In the genomic region with DNA sequence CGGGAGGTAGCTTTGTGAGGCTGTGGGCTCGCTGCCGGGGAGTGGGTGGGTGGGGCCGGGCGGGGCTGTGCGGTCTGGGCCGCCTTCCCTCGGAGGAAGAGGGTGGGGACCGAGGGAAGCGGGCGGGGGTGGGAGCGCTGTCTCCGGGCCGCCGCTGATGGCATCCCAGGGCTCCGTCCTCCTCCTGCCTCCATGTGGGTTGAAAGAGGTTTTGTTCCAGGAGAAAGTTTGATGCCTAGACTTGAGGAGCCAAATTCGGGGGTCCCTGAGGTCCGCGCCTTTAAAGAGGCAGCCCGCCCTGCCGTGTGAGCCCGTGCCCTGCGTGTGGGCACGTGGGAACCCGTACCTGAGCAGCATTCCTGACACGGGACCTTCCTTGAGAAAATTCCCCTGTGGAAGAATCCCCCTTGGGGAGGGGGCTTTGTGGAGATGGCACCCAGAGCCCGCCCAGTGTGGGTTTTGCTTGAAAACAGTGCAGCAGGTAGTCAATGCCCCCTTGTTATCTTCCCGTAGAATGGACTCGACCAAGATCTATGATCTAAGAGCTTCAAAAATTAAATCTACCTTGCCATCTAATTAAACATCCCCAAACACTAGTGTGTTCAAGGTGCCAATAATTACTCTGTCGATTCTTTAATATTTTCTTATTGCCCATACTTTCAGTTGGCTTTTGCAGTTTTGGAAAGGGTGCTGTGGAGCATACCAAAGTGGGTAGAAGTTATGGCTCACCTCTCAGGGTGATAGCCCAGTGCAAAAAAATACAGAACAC, we compare ENCODE assay signal across 8 cellular contexts.
A peak's percentile ranks its signal among the peaks of the same experiment; 100 is the strongest.
DNase-seq lines count a peak whose midpoint lies in the region; ATAC-seq and TF ChIP-seq lines count a peak whose summit lies in the region.

No MANE protein-coding gene starts in this region.

- peak; percentile 20 for ATAC-seq in HG02885 (IDR thresholded peaks at IDR 0.05; ENCODE audit: poor library complexity, unreplicated experiment)
- ATAC-seq in activated CD8-positive, alpha-beta T cell treated with anti-CD3 and anti-CD28 coated beads, Interleukin-2, amount 10 ng/mL, durations not matched to agents 7 days and 5 days = peak; percentile 38

- no peak overlapping the region for H3K9ac ChIP-seq in smooth muscle cell (ENCODE audit: low read depth)

- H3F3A ChIP-seq in smooth muscle cell (ENCODE audit: low read depth) = no peaks in the 10 kb centered on the region

- H3K27ac ChIP-seq in hepatocyte (no peak overlapping the region), smooth muscle cell (ENCODE audit: low read depth) (no peak overlapping the region)

- no peaks in the 10 kb centered on the region for H3K4me1 ChIP-seq in hepatocyte (ENCODE audit: insufficient read depth)
- peaks cover 6% of the 10 kb centered on the region for H3K4me1 ChIP-seq in smooth muscle cell (ENCODE audit: low read depth)

- H2AFZ ChIP-seq in hepatocyte = peak overlapping the region; percentile 80
- peak overlapping the region; percentile 64 for H2AFZ ChIP-seq in smooth muscle cell (ENCODE audit: low read depth)

- no peaks in the 10 kb centered on the region for H3K9me2 ChIP-seq in hepatocyte (replicated peaks; ENCODE audit: insufficient read depth)

- H3K9me3 ChIP-seq in hepatocyte (ENCODE audit: low read depth) = no peaks in the 10 kb centered on the region
- no peaks in the 10 kb centered on the region for H3K9me3 ChIP-seq in smooth muscle cell (replicated peaks; ENCODE audit: low read depth)

- peak overlapping the region; percentile 62 for H3K4me3 Mint-ChIP-seq in activated CD8-positive, alpha-beta T cell treated with anti-CD3 and anti-CD28 coated beads, Interleukin-2, amount 10 ng/mL, durations not matched to agents 7 days and 5 days

- H3K27ac Mint-ChIP-seq in activated CD8-positive, alpha-beta T cell treated with anti-CD3 and anti-CD28 coated beads, Interleukin-2, amount 10 ng/mL, durations not matched to agents 7 days and 5 days = no peak overlapping the region

- peaks cover 65% of the 10 kb centered on the region for H3K27me3 ChIP-seq in hepatocyte
- H3K27me3 ChIP-seq in smooth muscle cell (ENCODE audit: low read depth) = peaks cover 62% of the 10 kb centered on the region

- WGBS in hepatocyte (ENCODE audit: low lambda C conversion rate, missing lambda C conversion rate) = 15% methylated on average over 17 of the region's 30 CpGs
- WGBS in smooth muscle cell (ENCODE audit: low lambda C conversion rate) = 11% methylated on average over 25 of the region's 30 CpGs

- TF ChIP-seq CTCF in hepatocyte (IDR thresholded peaks at IDR 0.05; ENCODE audit: poor library complexity) = no peak
- no peak for TF ChIP-seq CTCF in smooth muscle cell (IDR thresholded peaks at IDR 0.05; ENCODE audit: borderline replicate concordance, insufficient read depth, poor library complexity, severe bottlenecking)

- POLR2A ChIA-PET in activated CD8-positive, alpha-beta T cell treated with anti-CD3 and anti-CD28 coated beads, Interleukin-2, amount 10 ng/mL, durations not matched to agents 7 days and 5 days (lab: Charles Lee) = no interaction called here

- CTCF ChIA-PET in activated CD8-positive, alpha-beta T cell treated with anti-CD3 and anti-CD28 coated beads, Interleukin-2, amount 10 ng/mL, durations not matched to agents 7 days and 5 days (lab: Charles Lee) = no interaction called here

- H3K4me2 ChIP-seq in hepatocyte = peak overlapping the region; percentile 99
- H3K4me2 ChIP-seq in smooth muscle cell = peak overlapping the region; percentile 88

- peak; percentile 73 for DNase-seq in GM03348 (ENCODE audit: low spot score)
- DNase-seq in activated CD8-positive, alpha-beta T cell treated with anti-CD3 and anti-CD28 coated beads, Interleukin-2, amount 10 ng/mL, durations not matched to agents 7 days and 5 days = no peak
- peak; percentile 26 for DNase-seq in hepatocyte (ENCODE audit: low spot score)
- DNase-seq in smooth muscle cell (lab: John Stamatoyannopoulos, UW; ENCODE audit: unreplicated experiment) = no peak
- no peak for DNase-seq in NCI-H187 treated with DMSO at 0.1 percent for 48 hours (lab: John Stamatoyannopoulos, UW)
- no peak for DNase-seq in SKM-1 treated with dmso at 0.1 percent for 144 hours (lab: John Stamatoyannopoulos, UW; ENCODE audit: unreplicated experiment)
- no peak for DNase-seq in glomerular visceral epithelial cell (ENCODE audit: extremely low spot score)

- H3K4me3 ChIP-seq in hepatocyte = peak overlapping the region; percentile 64
- H3K4me3 ChIP-seq in smooth muscle cell = peak overlapping the region; percentile 57

- peaks cover 13% of the 10 kb centered on the region for H3K4me1 Mint-ChIP-seq in activated CD8-positive, alpha-beta T cell treated with anti-CD3 and anti-CD28 coated beads, Interleukin-2, amount 10 ng/mL, durations not matched to agents 7 days and 5 days (ENCODE audit: low read depth)

- no peaks in the 10 kb centered on the region for H3K9me3 Mint-ChIP-seq in activated CD8-positive, alpha-beta T cell treated with anti-CD3 and anti-CD28 coated beads, Interleukin-2, amount 10 ng/mL, durations not matched to agents 7 days and 5 days (ENCODE audit: insufficient read depth)

- peaks cover 42% of the 10 kb centered on the region for H3K27me3 Mint-ChIP-seq in activated CD8-positive, alpha-beta T cell treated with anti-CD3 and anti-CD28 coated beads, Interleukin-2, amount 10 ng/mL, durations not matched to agents 7 days and 5 days (ENCODE audit: low read depth)

- H4K20me1 ChIP-seq in hepatocyte (ENCODE audit: insufficient read depth, poor library complexity, severe bottlenecking) = no peaks in the 10 kb centered on the region
- no peaks in the 10 kb centered on the region for H4K20me1 ChIP-seq in smooth muscle cell (ENCODE audit: low read depth)

- no peaks in the 10 kb centered on the region for H3K79me2 ChIP-seq in hepatocyte
- H3K79me2 ChIP-seq in smooth muscle cell (ENCODE audit: low read depth) = no peaks in the 10 kb centered on the region

- H3K36me3 ChIP-seq in hepatocyte (replicated peaks; ENCODE audit: insufficient read depth, low read depth) = no peaks in the 10 kb centered on the region
- H3K36me3 ChIP-seq in smooth muscle cell (ENCODE audit: low read depth) = no peaks in the 10 kb centered on the region

- no peaks in the 10 kb centered on the region for H3K36me3 Mint-ChIP-seq in activated CD8-positive, alpha-beta T cell treated with anti-CD3 and anti-CD28 coated beads, Interleukin-2, amount 10 ng/mL, durations not matched to agents 7 days and 5 days (ENCODE audit: low read depth)

Comparison
In these comparisons a context has a peak if more than half of its experiments do, and no peak if none do; other contexts are left out.
1. DNase-seq: peak in GM03348 (single experiment) and hepatocyte (single experiment); none in activated CD8-positive, alpha-beta T cell treated with anti-CD3 and anti-CD28 coated beads, Interleukin-2, amount 10 ng/mL, durations not matched to agents 7 days and 5 days (single experiment), smooth muscle cell (single experiment), NCI-H187 treated with DMSO at 0.1 percent for 48 hours (single experiment), SKM-1 treated with dmso at 0.1 percent for 144 hours (single experiment) and glomerular visceral epithelial cell (single experiment).